In the genomic region with DNA sequence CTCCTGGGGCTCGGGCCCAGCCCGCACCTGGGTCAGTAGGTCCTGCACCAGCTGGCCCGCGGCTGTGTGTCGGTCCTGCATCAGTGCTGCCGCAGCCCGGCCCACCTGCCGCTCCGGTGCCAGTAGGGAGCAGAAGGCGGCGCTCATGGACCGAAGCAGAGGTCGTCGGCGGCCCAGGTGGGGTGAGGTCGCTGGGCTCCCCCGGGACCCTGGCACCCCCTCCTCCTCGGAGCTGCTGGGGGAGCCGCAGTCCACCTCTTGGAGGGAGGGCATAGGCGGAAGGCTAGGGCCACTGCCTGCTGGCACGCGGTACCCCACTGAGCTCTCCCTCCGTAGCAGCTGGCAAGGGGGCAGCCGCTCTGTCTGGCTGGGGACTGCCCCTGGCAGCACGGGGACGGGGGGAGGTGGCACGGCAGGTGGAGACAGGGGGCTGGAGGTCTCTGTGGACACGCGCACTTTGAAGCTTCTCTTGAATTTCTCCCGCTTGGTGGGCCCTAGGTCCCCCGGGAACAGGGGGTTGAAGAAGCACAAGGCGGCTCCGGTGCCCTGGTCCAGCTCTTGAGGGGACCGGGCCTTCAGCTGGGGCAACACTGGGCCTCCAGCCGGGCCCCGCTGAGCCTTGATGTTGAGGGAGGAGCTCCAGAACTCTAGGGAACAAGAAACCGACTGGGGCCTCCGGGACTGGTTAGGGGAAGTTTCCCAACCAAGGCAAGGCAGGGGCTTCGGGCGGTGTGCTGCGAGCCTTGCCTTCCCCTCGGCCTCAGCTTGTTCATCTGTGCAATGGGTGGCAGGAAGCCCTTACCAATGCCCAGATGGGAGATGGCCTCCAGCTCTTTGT, we compare ENCODE assay signal across 7 cellular contexts. TPM values are rescaled to one million over a fixed set of nuclear protein-coding genes. Genes with fewer than 3 reads are reported as not detected.
DNase-seq lines count a peak whose midpoint lies in the region; ATAC-seq and TF ChIP-seq lines count a peak whose summit lies in the region.
"Had no signal": no experiment of that assay in that cellular context is flagged by ENCODE, and none has a peak within 500 bp of the region (broad histone marks: within the 10 kb centered on the region; RNA-seq: fewer than 3 reads in every experiment).

No MANE protein-coding gene starts in this region.

- TF ChIP-seq EP300 in suprapubic skin (IDR thresholded peaks at IDR 0.05), result no peak

- H3K27me3 Mint-ChIP-seq in activated T-cell treated with anti-CD3 and anti-CD28 coated beads, Interleukin-2, amount 50 U/mL, for 4 hours (ENCODE audit: low read depth), result no peaks in the 10 kb centered on the region
- H3K27me3 Mint-ChIP-seq: stimulated activated naive CD8-positive, alpha-beta T cell treated with anti-CD3 and anti-CD28 coated beads, Interleukin-15, Interleukin-2, amounts not matched to agents 100 ng/mL and 50 ng/mL, for 24 hours had no signal

- no peak overlapping the region for H3K27ac ChIP-seq in suprapubic skin

- TF ChIP-seq POLR2A in suprapubic skin (IDR thresholded peaks at IDR 0.05), result no peak

- H3K4me3 ChIP-seq in epithelial cell of proximal tubule (ENCODE audit: low read depth, low read length), result peak overlapping the region; percentile 96
- H3K4me3 ChIP-seq in suprapubic skin, result peak overlapping the region; percentile 71

- H3K36me3 ChIP-seq in suprapubic skin, result peaks cover 44% of the 10 kb centered on the region

- 59% methylated on average over 19 of the region's 42 CpGs for WGBS in suprapubic skin

- TF ChIP-seq CTCF in epithelial cell of proximal tubule (conservative IDR thresholded peaks at IDR 0.05; ENCODE audit: low read depth, low read length) (no peak), suprapubic skin (IDR thresholded peaks at IDR 0.05) (no peak)

- H3K4me3 Mint-ChIP-seq in activated T-cell treated with anti-CD3 and anti-CD28 coated beads, Interleukin-2, amount 50 U/mL, for 4 hours, result peak overlapping the region; percentile 50
- H3K4me3 Mint-ChIP-seq: stimulated activated naive CD8-positive, alpha-beta T cell treated with anti-CD3 and anti-CD28 coated beads, Interleukin-15, Interleukin-2, amounts not matched to agents 100 ng/mL and 50 ng/mL, for 24 hours had no signal

- ATAC-seq in activated T-cell treated with anti-CD3 and anti-CD28 coated beads, Interleukin-2, amount 50 U/mL, for 4 hours, result no peak

- no peaks in the 10 kb centered on the region for H3K9me3 ChIP-seq in suprapubic skin

- H3K36me3 Mint-ChIP-seq in activated T-cell treated with anti-CD3 and anti-CD28 coated beads, Interleukin-2, amount 50 U/mL, for 4 hours (ENCODE audit: insufficient read depth), result peaks cover 8% of the 10 kb centered on the region

- DNase-seq in activated T-cell treated with anti-CD3 and anti-CD28 coated beads, Interleukin-2, amount 50 U/mL, for 4 hours, result no peak
- DNase-seq in activated T-cell treated with anti-CD3 and anti-CD28 coated beads, Interleukin-2, amount 50 U/mL, for 1 hour, result no peak
- no peak for DNase-seq in epithelial cell of proximal tubule (ENCODE audit: low read depth)
- peak in 1 of 2 donors; percentile 67 for DNase-seq in suprapubic skin (ENCODE audit: low spot score in 2 of 2)
- DNase-seq in NCI-H446 (lab: John Stamatoyannopoulos, UW), result no peak
- DNase-seq in NCI-H82 (lab: John Stamatoyannopoulos, UW), result no peak

- peaks cover 20% of the 10 kb centered on the region for H3K4me1 Mint-ChIP-seq in activated T-cell treated with anti-CD3 and anti-CD28 coated beads, Interleukin-2, amount 50 U/mL, for 4 hours (ENCODE audit: low read depth)

- H3K9me3 Mint-ChIP-seq in activated T-cell treated with anti-CD3 and anti-CD28 coated beads, Interleukin-2, amount 50 U/mL, for 4 hours, result no peaks in the 10 kb centered on the region
- H3K9me3 Mint-ChIP-seq: stimulated activated naive CD8-positive, alpha-beta T cell treated with anti-CD3 and anti-CD28 coated beads, Interleukin-15, Interleukin-2, amounts not matched to agents 100 ng/mL and 50 ng/mL, for 24 hours had no signal

- peaks cover 62% of the 10 kb centered on the region for H3K4me1 ChIP-seq in suprapubic skin

- H3K27me3 ChIP-seq in suprapubic skin, result no peaks in the 10 kb centered on the region

RNA-seq across cellular contexts. Expression of a gene that starts 1.4 kb away (rescaled TPM):
- 1 to 10 TPM; 1.4 to 2.2 (median 1.7) TPM for total RNA-seq in activated T-cell treated with anti-CD3 and anti-CD28 coated beads, Interleukin-2, amount 50 U/mL, for 4 hours
- total RNA-seq in epithelial cell of proximal tubule, result 18.9 and 21.1 TPM in 2 replicates
- total RNA-seq in suprapubic skin, result 10 to 100 TPM; 40.3 to 73.6 (median 60.3) TPM

RNA-seq across cellular contexts. Expression of a gene that starts 10.1 kb away (rescaled TPM):
- 100 to 1,000 TPM in 1 of 3 donors, 10 to 100 TPM in 2; 91.1 to 105 (median 94.9) TPM for total RNA-seq in activated T-cell treated with anti-CD3 and anti-CD28 coated beads, Interleukin-2, amount 50 U/mL, for 4 hours
- total RNA-seq in epithelial cell of proximal tubule, result 72.0 and 95.1 TPM in 2 replicates
- total RNA-seq in suprapubic skin, result 10 to 100 TPM; 45.7 to 60.3 (median 57.3) TPM

RNA-seq across cellular contexts. Expression of a gene that starts 12.6 kb away (rescaled TPM):
- total RNA-seq in activated T-cell treated with anti-CD3 and anti-CD28 coated beads, Interleukin-2, amount 50 U/mL, for 4 hours, result 10 to 100 TPM in 1 of 3 donors, 1 to 10 TPM in 2; 6.4 to 10.3 (median 8.0) TPM
- total RNA-seq in epithelial cell of proximal tubule (32.0 and 36.2 TPM in 2 replicates), suprapubic skin (10 to 100 TPM; 14.4 to 31.9 (median 20.6) TPM)

RNA-seq across cellular contexts. Expression of a gene that starts 18.0 kb away (rescaled TPM):
- total RNA-seq in activated T-cell treated with anti-CD3 and anti-CD28 coated beads, Interleukin-2, amount 50 U/mL, for 4 hours, result 1 to 10 TPM in 1 of 3 donors, under 1 TPM in 2; 0.65 to 1.5 (median 0.82) TPM
- 0.07 and 1.0 TPM in 2 replicates for total RNA-seq in epithelial cell of proximal tubule
- 10 to 100 TPM in 2 of 4 donors, 1 to 10 TPM in 2; 5.9 to 32.6 (median 19.2) TPM for total RNA-seq in suprapubic skin

RNA-seq across cellular contexts. Expression of a gene that starts 36.7 kb away (rescaled TPM):
- total RNA-seq in activated T-cell treated with anti-CD3 and anti-CD28 coated beads, Interleukin-2, amount 50 U/mL, for 4 hours, result 10 to 100 TPM; 10.5 to 15.7 (median 11.4) TPM
- total RNA-seq in epithelial cell of proximal tubule, result 6.6 and 12.3 TPM in 2 replicates
- 1 to 10 TPM; 2.2 to 4.7 (median 3.9) TPM for total RNA-seq in suprapubic skin
